ENCODE assay signal across 8 cellular contexts in the genomic region with DNA sequence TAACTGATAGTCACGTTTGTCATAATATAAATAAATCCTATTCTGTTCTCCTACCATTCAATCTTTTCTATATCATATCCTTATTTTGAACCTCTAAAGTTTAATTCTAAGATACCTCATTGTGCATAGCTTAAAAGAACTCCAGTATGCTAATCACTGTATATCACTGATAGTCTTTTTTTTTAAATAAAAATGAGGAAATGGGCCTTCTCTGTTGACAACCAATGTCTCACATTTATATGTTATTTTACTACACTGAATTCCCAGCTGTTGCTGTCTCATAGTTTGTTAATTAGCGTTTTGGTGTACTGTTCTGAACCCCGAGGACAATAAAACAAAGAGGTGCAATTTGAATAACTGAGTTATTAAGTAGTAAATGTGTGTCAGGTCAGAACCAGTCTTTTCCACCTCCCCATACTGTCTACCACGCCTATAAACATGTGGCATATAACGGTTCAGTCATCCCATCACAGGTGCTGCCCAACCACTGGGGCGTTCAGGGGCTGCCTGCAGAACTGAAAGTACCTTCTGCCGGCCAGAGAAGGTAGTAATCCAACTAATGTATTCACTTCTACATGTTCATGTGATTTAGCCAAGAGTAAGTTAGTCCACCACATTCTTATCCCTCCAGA. TPM values are rescaled to one million over a fixed set of nuclear protein-coding genes. Genes with fewer than 3 reads are reported as not detected.
DNase-seq lines count a peak whose midpoint lies in the region; ATAC-seq, FAIRE-seq and TF ChIP-seq lines count a peak whose summit lies in the region.
"Had no signal": no experiment of that assay in that cellular context is flagged by ENCODE, and none has a peak within 500 bp of the region (broad histone marks: within the 10 kb centered on the region; RNA-seq: fewer than 3 reads in every experiment).

No MANE protein-coding gene starts in this region.

- H3K9me3 ChIP-seq in spleen (no peaks in the 10 kb centered on the region), prostate gland (no peaks in the 10 kb centered on the region)

- no peak for FAIRE-seq in urothelium cell line (lab: Jason Lieb, UNC)

- WGBS in spleen, 5 donors: 64 to 78% (median 71%) methylated on average over 7 of the region's 7 CpGs
- 84% methylated on average over 7 of the region's 7 CpGs for WGBS in prostate gland

- peak overlapping the region in 7 of 8 donors; percentile 31 to 59 (median 51) for H3K27ac ChIP-seq in spleen
- H3K27ac ChIP-seq in prostate gland: no peak overlapping the region

- H3K4me1 ChIP-seq in spleen (peaks cover 8 to 79% (median 32%) of the 10 kb centered on the region in 6 donors), prostate gland (replicated peaks) (no peaks in the 10 kb centered on the region)

- H3K27me3 ChIP-seq in spleen (replicated peaks in 1 of 7) (no peaks in the 10 kb centered on the region), prostate gland (replicated peaks; ENCODE audit: insufficient read depth) (no peaks in the 10 kb centered on the region)

- intact Hi-C loops in spleen (cut with DNase I; ENCODE audit: low total_unique reads): no loop called here
- intact Hi-C loops in prostate gland (cut with DNase I): no loop called here

- TF ChIP-seq CTCF in spleen (IDR thresholded peaks at IDR 0.05 in 8 of 11, conservative IDR thresholded peaks at IDR 0.05 in 3 of 11) (peak in 2 of 11 experiments; percentile 26 to 36), prostate gland (IDR thresholded peaks at IDR 0.05) (no peak)

- no peak overlapping the region for H3K4me3 ChIP-seq in spleen
- no peak overlapping the region for H3K4me3 ChIP-seq in prostate gland
- H3K4me3 ChIP-seq: lung had no signal

- H3K36me3 ChIP-seq in spleen (peaks cover 0 to 63% (median 14%) of the 10 kb centered on the region in 6 donors), prostate gland (no peaks in the 10 kb centered on the region)

- no peak for TF ChIP-seq POLR2A in spleen (IDR thresholded peaks at IDR 0.05)
- TF ChIP-seq POLR2A in prostate gland (IDR thresholded peaks at IDR 0.05): no peak

- ATAC-seq in GM19025 (IDR thresholded peaks at IDR 0.05; ENCODE audit: low read depth, unreplicated experiment) (peak; percentile 97), HG02610 (IDR thresholded peaks at IDR 0.05; ENCODE audit: unreplicated experiment) (peak; percentile 99), HG03565 (IDR thresholded peaks at IDR 0.05; ENCODE audit: unreplicated experiment) (peak; percentile 89)

- peak; percentile 88 for DNase-seq in spleen
- DNase-seq in mesenteric fat pad (ENCODE audit: low spot score): no peak
- DNase-seq in urothelium cell line (ENCODE audit: low spot score): no peak
- no peak for DNase-seq in prostate gland (ENCODE audit: low spot score)

RNA-seq across cellular contexts. Expression of a gene that starts 14.9 kb away (rescaled TPM):
- total RNA-seq in spleen: 100 to 1,000 TPM in 1 of 7 donors, 10 to 100 TPM in 6; 65.4 to 138 (median 79.2) TPM
- polyA plus RNA-seq in spleen: 10 to 100 TPM; 13.8 to 19.5 (median 14.7) TPM
- 97.9 TPM for total RNA-seq in mesenteric fat pad
- 10 to 100 TPM; 28.2 to 62.8 TPM for total RNA-seq in prostate gland

Comparison
In these comparisons a context has a peak if more than half of its experiments do, and no peak if none do; other contexts are left out.
1. H3K27ac ChIP-seq: peak in spleen (7 of 8); none in prostate gland (0 of 2).
2. Peak in every context shown above with its lines, with median percentiles within 50 percentile points of each other: ATAC-seq.